1 cellular context compared by ENCODE assay signal in genomic region chr21:33945652-33946270, GRCh38.
TF ChIP-seq lines count a peak whose summit lies in the region.

No MANE protein-coding gene starts in this region.

TF ChIP-seq in H1, 55 proteins besides CTCF, POLR2A, EP300 and RAD21:
- TF ChIP-seq KDM5A (IDR thresholded peaks at IDR 0.05; ENCODE audit: low read length), result no peak
- no peak for TF ChIP-seq MAX (IDR thresholded peaks at IDR 0.05)
- TF ChIP-seq CHD1 (IDR thresholded peaks at IDR 0.05; ENCODE audit: low read depth, low read length), result no peak
- no peak for TF ChIP-seq EZH2 (IDR thresholded peaks at IDR 0.05; ENCODE audit: low read depth, low read length, severe bottlenecking)
- TF ChIP-seq FOSL1 (IDR thresholded peaks at IDR 0.05; ENCODE audit: insufficient read depth, low read depth, low read length), result no peak
